Comparison of ENCODE assay signal across 18 cellular contexts in the genomic region with DNA sequence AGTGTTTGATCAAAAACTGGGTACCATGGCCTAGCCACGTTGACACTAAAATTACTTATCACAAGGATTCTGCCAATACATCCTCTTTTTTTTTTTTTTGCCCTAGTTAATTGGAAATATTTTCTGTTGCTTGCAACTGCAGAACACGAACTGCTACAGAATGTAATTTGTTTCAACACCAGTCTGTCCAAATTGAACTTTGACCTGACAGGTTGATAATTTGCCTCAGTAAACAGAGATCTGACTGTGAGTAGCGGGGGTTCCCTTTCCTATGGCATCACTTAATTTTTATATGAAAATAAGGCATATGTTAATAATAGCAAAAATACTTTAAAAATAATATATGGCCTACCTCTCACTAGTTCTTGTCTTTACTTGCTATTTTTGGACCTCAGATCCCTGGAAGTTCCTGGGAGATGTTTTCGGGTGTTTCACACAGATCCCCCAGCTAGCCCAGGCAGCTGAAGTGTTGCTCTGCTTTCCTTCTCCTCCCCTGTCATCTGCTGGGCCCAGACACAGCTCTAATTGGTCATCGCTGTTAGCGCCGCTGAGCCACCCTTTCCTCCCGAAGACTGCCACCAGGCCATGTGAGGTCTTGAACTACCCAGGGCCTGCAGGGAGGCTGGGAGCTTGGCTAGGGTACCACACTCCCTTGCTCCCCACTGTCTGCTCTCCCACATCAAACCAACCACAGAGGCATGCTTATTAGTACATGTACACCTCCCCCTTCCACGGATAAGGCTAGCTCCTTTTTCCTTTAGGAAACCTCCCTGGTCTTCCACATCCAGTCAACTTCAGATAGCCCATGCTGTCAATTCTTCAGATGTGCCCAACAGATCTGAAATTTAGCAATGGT.
DNase-seq lines count a peak whose midpoint lies in the region; ATAC-seq, FAIRE-seq and TF ChIP-seq lines count a peak whose summit lies in the region.
"Had no signal": no experiment of that assay in that cellular context is flagged by ENCODE, and none has a peak within 500 bp of the region (broad histone marks: within the 10 kb centered on the region; RNA-seq: fewer than 3 reads in every experiment).

No MANE protein-coding gene starts in this region.

- no peak overlapping the region for H2AFZ ChIP-seq in HepG2 (ENCODE audit: low read length)

- H3K4me1 ChIP-seq in SJCRH30, result no peaks in the 10 kb centered on the region
- peaks cover 47% of the 10 kb centered on the region for H3K4me1 ChIP-seq in HepG2 (ENCODE audit: insufficient read depth, low read length)
- H3K4me1 ChIP-seq in sigmoid colon, result peaks cover 0 to 87% (median 67%) of the 10 kb centered on the region in 4 donors
- H3K4me1 ChIP-seq: Peyer's patch, SJSA1 had no signal

- peak; percentile 51 for ATAC-seq in HepG2
- ATAC-seq: CD8-positive, alpha-beta T cell had no signal

- TF ChIP-seq POLR2A in HepG2 (IDR thresholded peaks at IDR 0.05; ENCODE audit: insufficient read depth in 1 of 2, low read depth in 2 of 2, low read length in 2 of 2) (no peak), sigmoid colon (IDR thresholded peaks at IDR 0.05) (no peak)

- POLR2A ChIA-PET in HepG2 (lab: Yijun Ruan, JAX), result interaction anchor here (0.8 to 0.9 kb wide), 2 partner anchors 11 to 80 kb away, joined by 3 read pairs; no protein-coding TSS in a partner anchor

- intact Hi-C loops in HepG2 (cut with micrococcal nuclease; ENCODE audit: unreplicated experiment) (loop anchor here (5.0 to 10.0 kb wide), 4 partner anchors 71 to 264 kb away; partner anchors contain the start of gene RNF7), sigmoid colon (cut with DNase I) (loop anchor here (5.0 kb wide), 2 partner anchors 46 to 71 kb away; no protein-coding TSS in a partner anchor)

- DNase-seq in NCI-H748 (lab: John Stamatoyannopoulos, UW; ENCODE audit: unreplicated experiment) (peak; percentile 2), NCI-H748 treated with DMSO at 0.1 percent for 48 hours (lab: John Stamatoyannopoulos, UW) (no peak), SJCRH30 (peak; percentile 38 to 50), HepG2 (ENCODE audit: low spot score) (peak; percentile 72), sigmoid colon (peak; percentile 78), NCI-H510A (lab: John Stamatoyannopoulos, UW) (no peak), NCI-H82 treated with DMSO at 0.1 percent for 48 hours (lab: John Stamatoyannopoulos, UW; ENCODE audit: unreplicated experiment) (no peak), NCI-H1092 (lab: John Stamatoyannopoulos, UW) (no peak)
- DNase-seq: 8988T, AML-193, C1 segment of cervical spinal cord, H7, KG1, NCI-H1105, NCI-H774, Peyer's patch had no signal

- CTCF ChIA-PET in HepG2 (lab: Yijun Ruan, JAX; ENCODE audit: low intra/inter-chr PET ratio, low total read pairs), result interaction anchor here (0.6 kb wide), 1 partner anchor 343 kb away, joined by 3 read pairs; no protein-coding TSS in a partner anchor

- H3K4me2 ChIP-seq in HepG2 (ENCODE audit: low read depth, low read length), result peak overlapping the region; percentile 80

- no peak overlapping the region for H3K9ac ChIP-seq in HepG2 (ENCODE audit: insufficient read depth, low read depth, low read length)

- H4K20me1 ChIP-seq in HepG2 (ENCODE audit: insufficient read depth, low read length), result no peaks in the 10 kb centered on the region

- no peak overlapping the region for H3K4me3 ChIP-seq in SJCRH30
- H3K4me3 ChIP-seq in HepG2 (replicated peaks in 1 of 3; ENCODE audit: insufficient read depth in 1 of 3, low read depth in 2 of 3, low read length in 3 of 3), result peak overlapping the region in 2 of 3 experiments; percentile 5 to 49; a peak in 2 of 6 replicates
- H3K4me3 ChIP-seq in sigmoid colon, result no peak overlapping the region
- H3K4me3 ChIP-seq: Peyer's patch, SJSA1 had no signal

- no peak overlapping the region for H3K27ac ChIP-seq in SJCRH30
- no peak overlapping the region for H3K27ac ChIP-seq in HepG2 (ENCODE audit: extremely low read length, insufficient read depth, low read length)
- peak overlapping the region in 3 of 4 donors; percentile 59 to 78 (median 73) for H3K27ac ChIP-seq in sigmoid colon
- H3K27ac ChIP-seq: Peyer's patch, SJSA1 had no signal

- no peak for TF ChIP-seq RAD21 in HepG2 (CRISPR knock-in tag; IDR thresholded peaks at IDR 0.05)

- no peaks in the 10 kb centered on the region for H3K36me3 ChIP-seq in SJCRH30
- H3K36me3 ChIP-seq in HepG2 (replicated peaks in 1 of 2; ENCODE audit: control insufficient read depth in 1 of 2, insufficient read depth in 2 of 2, low read length in 2 of 2), result no peaks in the 10 kb centered on the region
- no peaks in the 10 kb centered on the region for H3K36me3 ChIP-seq in sigmoid colon
- H3K36me3 ChIP-seq: Peyer's patch, SJSA1 had no signal

- in situ Hi-C loops in HepG2 (cut with HindIII; ENCODE audit: extremely low pct_ligation_motif_present, low pct_unique_long_range_greater_than_20kb), result no loop called here

- no peaks in the 10 kb centered on the region for H3K9me3 ChIP-seq in SJCRH30 (replicated peaks)
- H3K9me3 ChIP-seq in HepG2 (ENCODE audit: low read length), result no peaks in the 10 kb centered on the region
- H3K9me3 ChIP-seq in sigmoid colon, result no peaks in the 10 kb centered on the region
- H3K9me3 ChIP-seq: Peyer's patch, SJSA1 had no signal

- no peak for FAIRE-seq in HepG2 (lab: Jason Lieb, UNC)

- no peak for TF ChIP-seq EP300 in HepG2 (IDR thresholded peaks at IDR 0.05; ENCODE audit: low read depth in 2 of 2, low read length in 2 of 2)
- TF ChIP-seq EP300 in HepG2 (CRISPR knock-in tag; IDR thresholded peaks at IDR 0.05; ENCODE audit: borderline replicate concordance), result no peak
- no peak for TF ChIP-seq EP300 in sigmoid colon (IDR thresholded peaks at IDR 0.05)

- H3K79me2 ChIP-seq in HepG2 (ENCODE audit: insufficient read depth, low read length), result no peaks in the 10 kb centered on the region

- H3K27me3 ChIP-seq in SJCRH30 (no peaks in the 10 kb centered on the region), HepG2 (ENCODE audit: control insufficient read depth in 1 of 2, insufficient read depth in 2 of 2, low read length in 2 of 2) (no peaks in the 10 kb centered on the region), sigmoid colon (no peaks in the 10 kb centered on the region)
- H3K27me3 ChIP-seq: Peyer's patch, SJSA1 had no signal

- WGBS in HepG2 (ENCODE audit: low lambda C conversion rate), result under 1% methylated on average over 9 of the region's 9 CpGs
- WGBS in sigmoid colon, 2 donors, result 65 to 81% methylated on average over 9 of the region's 9 CpGs

- TF ChIP-seq CTCF in HepG2 (CRISPR knock-in tag; IDR thresholded peaks at IDR 0.05), result no peak
- TF ChIP-seq CTCF in sigmoid colon (IDR thresholded peaks at IDR 0.05), result no peak

- BruUV-seq in HepG2 (replicated peaks; lab: Mats Ljungman, UMichigan), result no TSS peak

TF ChIP-seq in HepG2, 621 proteins besides CTCF, POLR2A, EP300 and RAD21 (continues in another document):
- TF ChIP-seq SMARCC2 (IDR thresholded peaks at IDR 0.05) (no peak), ZNF292 (CRISPR knock-in tag; IDR thresholded peaks at IDR 0.05; ENCODE audit: borderline replicate concordance, low read depth) (peak; percentile 43; the same call in 1 of the 2 replicates), ZNF788 (CRISPR knock-in tag; IDR thresholded peaks at IDR 0.05; ENCODE audit: borderline replicate concordance) (no peak), ZKSCAN8 (CRISPR knock-in tag; IDR thresholded peaks at IDR 0.05; ENCODE audit: borderline replicate concordance) (no peak), KLF13 (CRISPR knock-in tag; IDR thresholded peaks at IDR 0.05) (no peak), GMEB2 (CRISPR knock-in tag; IDR thresholded peaks at IDR 0.05; ENCODE audit: low read depth) (no peak), EZH2 (conservative IDR thresholded peaks at IDR 0.05; ENCODE audit: low read depth, low read length) (no peak), HMG20A (CRISPR knock-in tag; IDR thresholded peaks at IDR 0.05; ENCODE audit: borderline replicate concordance) (peak; percentile 36; the same call in 1 of the 2 replicates), BRCA1 (CRISPR knock-in tag; IDR thresholded peaks at IDR 0.05) (no peak), ZBTB1 (CRISPR knock-in tag; IDR thresholded peaks at IDR 0.05; ENCODE audit: borderline replicate concordance) (no peak)
- TF ChIP-seq, protein P1, sequence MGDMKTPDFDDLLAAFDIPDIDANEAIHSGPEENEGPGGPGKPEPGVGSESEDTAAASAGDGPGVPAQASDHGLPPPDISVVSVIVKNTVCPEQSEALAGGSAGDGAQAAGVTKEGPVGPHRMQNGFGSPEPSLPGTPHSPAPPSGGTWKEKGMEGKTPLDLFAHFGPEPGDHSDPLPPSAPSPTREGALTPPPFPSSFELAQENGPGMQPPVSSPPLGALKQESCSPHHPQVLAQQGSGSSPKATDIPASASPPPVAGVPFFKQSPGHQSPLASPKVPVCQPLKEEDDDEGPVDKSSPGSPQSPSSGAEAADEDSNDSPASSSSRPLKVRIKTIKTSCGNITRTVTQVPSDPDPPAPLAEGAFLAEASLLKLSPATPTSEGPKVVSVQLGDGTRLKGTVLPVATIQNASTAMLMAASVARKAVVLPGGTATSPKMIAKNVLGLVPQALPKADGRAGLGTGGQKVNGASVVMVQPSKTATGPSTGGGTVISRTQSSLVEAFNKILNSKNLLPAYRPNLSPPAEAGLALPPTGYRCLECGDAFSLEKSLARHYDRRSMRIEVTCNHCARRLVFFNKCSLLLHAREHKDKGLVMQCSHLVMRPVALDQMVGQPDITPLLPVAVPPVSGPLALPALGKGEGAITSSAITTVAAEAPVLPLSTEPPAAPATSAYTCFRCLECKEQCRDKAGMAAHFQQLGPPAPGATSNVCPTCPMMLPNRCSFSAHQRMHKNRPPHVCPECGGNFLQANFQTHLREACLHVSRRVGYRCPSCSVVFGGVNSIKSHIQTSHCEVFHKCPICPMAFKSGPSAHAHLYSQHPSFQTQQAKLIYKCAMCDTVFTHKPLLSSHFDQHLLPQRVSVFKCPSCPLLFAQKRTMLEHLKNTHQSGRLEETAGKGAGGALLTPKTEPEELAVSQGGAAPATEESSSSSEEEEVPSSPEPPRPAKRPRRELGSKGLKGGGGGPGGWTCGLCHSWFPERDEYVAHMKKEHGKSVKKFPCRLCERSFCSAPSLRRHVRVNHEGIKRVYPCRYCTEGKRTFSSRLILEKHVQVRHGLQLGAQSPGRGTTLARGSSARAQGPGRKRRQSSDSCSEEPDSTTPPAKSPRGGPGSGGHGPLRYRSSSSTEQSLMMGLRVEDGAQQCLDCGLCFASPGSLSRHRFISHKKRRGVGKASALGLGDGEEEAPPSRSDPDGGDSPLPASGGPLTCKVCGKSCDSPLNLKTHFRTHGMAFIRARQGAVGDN (CRISPR knock-in tag; IDR thresholded peaks at IDR 0.05), result peak; percentile 43

Comparison
In these comparisons a context has a peak if more than half of its experiments do, and no peak if none do; other contexts are left out.
1. DNase-seq: peak in NCI-H748 (single experiment), SJCRH30 (2 of 2), HepG2 (single experiment) and sigmoid colon (single experiment); none in NCI-H748 treated with DMSO at 0.1 percent for 48 hours (single experiment), NCI-H510A (single experiment), NCI-H82 treated with DMSO at 0.1 percent for 48 hours (single experiment) and NCI-H1092 (single experiment).
2. H3K27ac ChIP-seq: peak in sigmoid colon (3 of 4); none in SJCRH30 (single experiment) and HepG2 (single experiment).
3. H3K4me3 ChIP-seq: peak in HepG2 (2 of 3); none in SJCRH30 (single experiment) and sigmoid colon (0 of 4).